In the genomic region with DNA sequence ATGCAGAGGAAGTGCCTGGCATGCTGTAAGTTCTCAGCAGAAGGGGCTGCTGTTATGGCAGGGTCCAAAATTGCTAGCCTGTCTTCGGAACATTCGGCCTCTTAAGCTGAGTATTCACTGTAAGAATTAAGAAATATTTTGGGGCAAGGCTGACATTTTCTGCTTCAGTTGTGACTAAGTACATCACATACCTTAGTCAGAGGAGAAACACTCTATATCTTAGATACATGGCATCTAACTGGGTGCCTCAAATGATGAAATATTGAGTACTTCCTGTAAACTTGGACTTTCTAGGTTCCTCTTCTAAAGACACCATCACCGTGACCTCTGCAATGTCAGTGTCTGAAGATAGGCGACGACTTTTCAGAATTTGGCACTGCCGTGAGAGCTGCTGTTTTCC, we compare ENCODE assay signal across 26 cellular contexts.
A peak's percentile ranks its signal among the peaks of the same experiment; 100 is the strongest.
DNase-seq lines count a peak whose midpoint lies in the region; ATAC-seq and TF ChIP-seq lines count a peak whose summit lies in the region.
"Had no signal": no experiment of that assay in that cellular context is flagged by ENCODE, and none has a peak within 500 bp of the region (broad histone marks: within the 10 kb centered on the region; RNA-seq: fewer than 3 reads in every experiment).

No MANE protein-coding gene starts in this region.

- H3K36me3 Mint-ChIP-seq in GM23338 (ENCODE audit: low read depth), result no peaks in the 10 kb centered on the region; the same call in 2 of the 3 replicates
- H3K36me3 Mint-ChIP-seq: CD8-positive, alpha-beta T cell had no signal

- no peaks in the 10 kb centered on the region for H3K9me2 ChIP-seq in GM23338 (ENCODE audit: insufficient read depth)

- H3K4me2 ChIP-seq in GM23338, result no peak overlapping the region

- no peaks in the 10 kb centered on the region for H3K79me2 ChIP-seq in GM23338 (replicated peaks; ENCODE audit: insufficient read depth)

- H2AFZ ChIP-seq in GM23338, result no peak overlapping the region

- peak; percentile 25 for DNase-seq in AG10803 (ENCODE audit: low read depth)
- DNase-seq in HS-5 (ENCODE audit: low read depth), result peak; percentile 3
- DNase-seq in SIG-M5 (lab: John Stamatoyannopoulos, UW), result peak; percentile 53
- DNase-seq in fibroblast of the aortic adventitia (ENCODE audit: low read depth), result peak; percentile 40
- no peak for DNase-seq in GM23338 (ENCODE audit: low spot score)
- no peak for DNase-seq in NCI-H2227 treated with DMSO at 0.1 percent for 48 hours (lab: John Stamatoyannopoulos, UW)
- no peak for DNase-seq in activated CD8-positive, alpha-beta memory T cell treated with anti-CD3 and anti-CD28 coated beads, Interleukin-2, amount 50 U/mL, for 4 hours
- DNase-seq: activated naive CD4-positive, alpha-beta T cell treated with anti-CD3 and anti-CD28 coated beads for 36 hours; activated T-cell treated with anti-CD3 and anti-CD28 coated beads, Interleukin-2, amount 50 U/mL, for 4 hours; anterior cingulate cortex; CD8-positive, alpha-beta T cell; central memory CD4-positive, alpha-beta T cell; dermis blood vessel endothelial cell; HFFc6; KG1; NCI-H187; NCI-H748 treated with DMSO at 0.1 percent for 48 hours; SHP77; sigmoid colon; T-helper 1 cell; tibial artery had no signal

- H3K4me1 Mint-ChIP-seq in GM23338, result peaks cover 4% of the 10 kb centered on the region; the same call in 1 of the 3 replicates

- no peaks in the 10 kb centered on the region; the same call in 2 of the 3 replicates for H3K9me3 Mint-ChIP-seq in GM23338
- H3K9me3 Mint-ChIP-seq: HFFc6 had no signal

- no peaks in the 10 kb centered on the region; the same call in 1 of the 2 replicates for H4K20me1 ChIP-seq in GM23338 (replicated peaks; ENCODE audit: insufficient read depth)

- no peaks in the 10 kb centered on the region for H3K4me1 ChIP-seq in GM23338 (ENCODE audit: insufficient read depth)
- H3K4me1 ChIP-seq: prostate gland, sigmoid colon, tibial artery had no signal

- H3K27me3 Mint-ChIP-seq in GM23338 (ENCODE audit: insufficient read depth, low read depth, poor library complexity), result peaks cover 6% of the 10 kb centered on the region
- H3K27me3 Mint-ChIP-seq: stimulated activated naive CD8-positive, alpha-beta T cell treated with anti-CD3 and anti-CD28 coated beads, Interleukin-15, Interleukin-2, amounts not matched to agents 100 ng/mL and 50 ng/mL, for 24 hours had no signal

- ATAC-seq in GM23338, result no peak
- no peak for ATAC-seq in GM19452 (IDR thresholded peaks at IDR 0.05; ENCODE audit: unreplicated experiment)
- ATAC-seq: CD8-positive, alpha-beta T cell; PC-3 had no signal

- no peaks in the 10 kb centered on the region for H3F3A ChIP-seq in GM23338 (replicated peaks; ENCODE audit: low read depth)

- H3K27ac ChIP-seq in GM23338 (ENCODE audit: low read depth), result no peak overlapping the region
- H3K27ac ChIP-seq: prostate gland, sigmoid colon, tibial artery had no signal

- H3K4me3 Mint-ChIP-seq in GM23338, result no peak overlapping the region
- H3K4me3 Mint-ChIP-seq: activated naive CD4-positive, alpha-beta T cell treated with anti-CD3 and anti-CD28 coated beads for 36 hours; activated T-cell treated with anti-CD3 and anti-CD28 coated beads, Interleukin-2, amount 50 U/mL, for 4 hours; CD8-positive, alpha-beta T cell; HFFc6; stimulated activated naive CD8-positive, alpha-beta T cell treated with anti-CD3 and anti-CD28 coated beads, Interleukin-15, Interleukin-2, amounts not matched to agents 100 ng/mL and 50 ng/mL, for 24 hours had no signal

- no peak overlapping the region for H3K27ac Mint-ChIP-seq in GM23338
- H3K27ac Mint-ChIP-seq: CD8-positive, alpha-beta T cell; HFFc6; stimulated activated naive CD8-positive, alpha-beta T cell treated with anti-CD3 and anti-CD28 coated beads, Interleukin-15, Interleukin-2, amounts not matched to agents 100 ng/mL and 50 ng/mL, for 24 hours had no signal

- TF ChIP-seq CTCF in AG10803 (conservative IDR thresholded peaks at IDR 0.05; ENCODE audit: low read length) (no peak), fibroblast of the aortic adventitia (IDR thresholded peaks at IDR 0.05; ENCODE audit: insufficient read depth, low read length) (no peak), GM23338 (conservative IDR thresholded peaks at IDR 0.05; ENCODE audit: low read depth in 2 of 2) (no peak)

- H3K4me3 ChIP-seq in AG10803 (ENCODE audit: low read length), result no peak overlapping the region
- H3K4me3 ChIP-seq in fibroblast of the aortic adventitia (ENCODE audit: low read depth, low read length), result no peak overlapping the region
- H3K4me3 ChIP-seq in GM23338, result no peak overlapping the region
- H3K4me3 ChIP-seq: lung, prostate gland, sigmoid colon, tibial artery had no signal

- no peaks in the 10 kb centered on the region for H3K36me3 ChIP-seq in GM23338 (ENCODE audit: insufficient read depth)
- H3K36me3 ChIP-seq: prostate gland, sigmoid colon, tibial artery had no signal

- no peaks in the 10 kb centered on the region for H3K27me3 ChIP-seq in GM23338 (ENCODE audit: insufficient read depth)
- H3K27me3 ChIP-seq: sigmoid colon had no signal

TF ChIP-seq in GM23338, 12 proteins besides CTCF, POLR2A, EP300 and RAD21 (continues in another document):
- TF ChIP-seq ZNF114 (CRISPR knock-in tag; IDR thresholded peaks at IDR 0.05) (no peak), JUNB (IDR thresholded peaks at IDR 0.05; ENCODE audit: unreplicated experiment) (no peak), STAT1 (IDR thresholded peaks at IDR 0.05; ENCODE audit: unreplicated experiment) (no peak), EZH2 (IDR thresholded peaks at IDR 0.05; ENCODE audit: low read depth, unreplicated experiment) (no peak), CREB1 (CRISPR knock-in tag; IDR thresholded peaks at IDR 0.05; ENCODE audit: low read depth) (no peak), POLR2AphosphoS5 (IDR thresholded peaks at IDR 0.05; ENCODE audit: low read depth) (no peak), EZH2phosphoT487 (IDR thresholded peaks at IDR 0.05; ENCODE audit: unreplicated experiment) (no peak)
- TF ChIP-seq, protein P1, sequence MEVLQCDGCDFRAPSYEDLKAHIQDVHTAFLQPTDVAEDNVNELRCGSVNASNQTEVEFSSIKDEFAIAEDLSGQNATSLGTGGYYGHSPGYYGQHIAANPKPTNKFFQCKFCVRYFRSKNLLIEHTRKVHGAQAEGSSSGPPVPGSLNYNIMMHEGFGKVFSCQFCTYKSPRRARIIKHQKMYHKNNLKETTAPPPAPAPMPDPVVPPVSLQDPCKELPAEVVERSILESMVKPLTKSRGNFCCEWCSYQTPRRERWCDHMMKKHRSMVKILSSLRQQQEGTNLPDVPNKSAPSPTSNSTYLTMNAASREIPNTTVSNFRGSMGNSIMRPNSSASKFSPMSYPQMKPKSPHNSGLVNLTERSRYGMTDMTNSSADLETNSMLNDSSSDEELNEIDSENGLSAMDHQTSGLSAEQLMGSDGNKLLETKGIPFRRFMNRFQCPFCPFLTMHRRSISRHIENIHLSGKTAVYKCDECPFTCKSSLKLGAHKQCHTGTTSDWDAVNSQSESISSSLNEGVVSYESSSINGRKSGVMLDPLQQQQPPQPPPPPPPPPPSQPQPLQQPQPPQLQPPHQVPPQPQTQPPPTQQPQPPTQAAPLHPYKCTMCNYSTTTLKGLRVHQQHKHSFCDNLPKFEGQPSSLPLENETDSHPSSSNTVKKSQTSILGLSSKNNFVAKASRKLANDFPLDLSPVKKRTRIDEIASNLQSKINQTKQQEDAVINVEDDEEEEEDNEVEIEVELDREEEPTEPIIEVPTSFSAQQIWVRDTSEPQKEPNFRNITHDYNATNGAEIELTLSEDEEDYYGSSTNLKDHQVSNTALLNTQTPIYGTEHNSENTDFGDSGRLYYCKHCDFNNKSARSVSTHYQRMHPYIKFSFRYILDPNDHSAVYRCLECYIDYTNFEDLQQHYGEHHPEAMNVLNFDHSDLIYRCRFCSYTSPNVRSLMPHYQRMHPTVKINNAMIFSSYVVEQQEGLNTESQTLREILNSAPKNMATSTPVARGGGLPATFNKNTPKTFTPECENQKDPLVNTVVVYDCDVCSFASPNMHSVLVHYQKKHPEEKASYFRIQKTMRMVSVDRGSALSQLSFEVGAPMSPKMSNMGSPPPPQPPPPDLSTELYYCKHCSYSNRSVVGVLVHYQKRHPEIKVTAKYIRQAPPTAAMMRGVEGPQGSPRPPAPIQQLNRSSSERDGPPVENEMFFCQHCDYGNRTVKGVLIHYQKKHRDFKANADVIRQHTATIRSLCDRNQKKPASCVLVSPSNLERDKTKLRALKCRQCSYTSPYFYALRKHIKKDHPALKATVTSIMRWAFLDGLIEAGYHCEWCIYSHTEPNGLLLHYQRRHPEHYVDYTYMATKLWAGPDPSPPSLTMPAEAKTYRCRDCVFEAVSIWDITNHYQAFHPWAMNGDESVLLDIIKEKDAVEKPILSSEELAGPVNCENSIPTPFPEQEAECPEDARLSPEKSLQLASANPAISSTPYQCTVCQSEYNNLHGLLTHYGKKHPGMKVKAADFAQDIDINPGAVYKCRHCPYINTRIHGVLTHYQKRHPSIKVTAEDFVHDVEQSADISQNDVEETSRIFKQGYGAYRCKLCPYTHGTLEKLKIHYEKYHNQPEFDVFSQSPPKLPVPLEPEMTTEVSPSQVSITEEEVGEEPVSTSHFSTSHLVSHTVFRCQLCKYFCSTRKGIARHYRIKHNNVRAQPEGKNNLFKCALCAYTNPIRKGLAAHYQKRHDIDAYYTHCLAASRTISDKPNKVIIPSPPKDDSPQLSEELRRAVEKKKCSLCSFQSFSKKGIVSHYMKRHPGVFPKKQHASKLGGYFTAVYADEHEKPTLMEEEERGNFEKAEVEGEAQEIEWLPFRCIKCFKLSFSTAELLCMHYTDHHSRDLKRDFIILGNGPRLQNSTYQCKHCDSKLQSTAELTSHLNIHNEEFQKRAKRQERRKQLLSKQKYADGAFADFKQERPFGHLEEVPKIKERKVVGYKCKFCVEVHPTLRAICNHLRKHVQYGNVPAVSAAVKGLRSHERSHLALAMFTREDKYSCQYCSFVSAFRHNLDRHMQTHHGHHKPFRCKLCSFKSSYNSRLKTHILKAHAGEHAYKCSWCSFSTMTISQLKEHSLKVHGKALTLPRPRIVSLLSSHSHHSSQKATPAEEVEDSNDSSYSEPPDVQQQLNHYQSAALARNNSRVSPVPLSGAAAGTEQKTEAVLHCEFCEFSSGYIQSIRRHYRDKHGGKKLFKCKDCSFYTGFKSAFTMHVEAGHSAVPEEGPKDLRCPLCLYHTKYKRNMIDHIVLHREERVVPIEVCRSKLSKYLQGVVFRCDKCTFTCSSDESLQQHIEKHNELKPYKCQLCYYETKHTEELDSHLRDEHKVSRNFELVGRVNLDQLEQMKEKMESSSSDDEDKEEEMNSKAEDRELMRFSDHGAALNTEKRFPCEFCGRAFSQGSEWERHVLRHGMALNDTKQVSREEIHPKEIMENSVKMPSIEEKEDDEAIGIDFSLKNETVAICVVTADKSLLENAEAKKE (CRISPR knock-in tag; IDR thresholded peaks at IDR 0.05), result no peak

Comparison
In these comparisons a context has a peak if more than half of its experiments do, and no peak if none do; other contexts are left out.
1. DNase-seq: peak in AG10803 (single experiment), HS-5 (single experiment), SIG-M5 (single experiment) and fibroblast of the aortic adventitia (single experiment); none in GM23338 (single experiment), NCI-H2227 treated with DMSO at 0.1 percent for 48 hours (single experiment) and activated CD8-positive, alpha-beta memory T cell treated with anti-CD3 and anti-CD28 coated beads, Interleukin-2, amount 50 U/mL, for 4 hours (single experiment).